In the genomic region with DNA sequence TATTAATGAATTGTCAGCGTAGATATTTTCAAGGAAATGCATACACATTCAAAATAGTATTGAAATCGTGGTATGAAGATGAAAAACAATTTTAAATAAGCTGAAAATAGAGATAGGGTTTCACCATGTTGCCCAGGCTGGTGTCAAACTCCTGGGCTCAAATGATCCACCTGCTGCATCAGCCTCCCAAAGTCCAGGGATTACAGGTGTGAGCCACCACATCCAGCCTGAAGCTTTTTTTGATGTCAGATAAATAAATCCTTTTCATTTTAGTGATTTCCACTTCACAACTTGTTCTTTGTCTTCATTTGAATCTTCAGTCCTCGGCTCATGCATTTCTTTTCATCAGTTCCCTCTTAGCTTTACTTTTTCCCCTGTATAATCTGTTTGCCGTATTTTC, we compare ENCODE assay signal across 13 cellular contexts. TPM values are rescaled to one million over a fixed set of nuclear protein-coding genes. Genes with fewer than 3 reads are reported as not detected.
DNase-seq lines count a peak whose midpoint lies in the region; ATAC-seq and TF ChIP-seq lines count a peak whose summit lies in the region.
"Had no signal": no experiment of that assay in that cellular context is flagged by ENCODE, and none has a peak within 500 bp of the region (broad histone marks: within the 10 kb centered on the region; RNA-seq: fewer than 3 reads in every experiment).

No MANE protein-coding gene starts in this region.

- H3K4me1 Mint-ChIP-seq in H9 = peaks cover 19 to 36% of the 10 kb centered on the region in 2 experiments
- H3K4me1 Mint-ChIP-seq in activated naive CD8-positive, alpha-beta T cell treated with anti-CD3 and anti-CD28 coated beads, Interleukin-2, amount 10 ng/mL, durations not matched to agents 7 days and 5 days = peaks cover 23% of the 10 kb centered on the region
- peaks cover 49 to 72% (median 67%) of the 10 kb centered on the region in 7 donors for H3K4me1 Mint-ChIP-seq in naive thymus-derived CD4-positive, alpha-beta T cell

- intact Hi-C loops in naive thymus-derived CD4-positive, alpha-beta T cell (cut with micrococcal nuclease) = loop anchor here (5.0 kb wide), 3 partner anchors 38 to 387 kb away; a partner anchor contains a TSS

- peaks cover 4% of the 10 kb centered on the region for H3K23me2 ChIP-seq in H9 (ENCODE audit: insufficient read length, low read depth, low read length, poor library complexity, severe bottlenecking)

- H3K4me2 ChIP-seq in H9 (ENCODE audit: insufficient read depth, insufficient read length, low read length) = no peak overlapping the region

- no peak overlapping the region for H3K27ac ChIP-seq in ACC112 (ENCODE audit: low read depth, low read length)
- no peak overlapping the region for H3K27ac ChIP-seq in H9 (ENCODE audit: insufficient read length, low read depth, low read length)
- no peak overlapping the region for H3K27ac ChIP-seq in naive thymus-derived CD4-positive, alpha-beta T cell (ENCODE audit: low read depth, low read length)
- H3K27ac ChIP-seq: epithelial cell of prostate had no signal

- peaks cover 9 to 14% (median 14%) of the 10 kb centered on the region in 3 experiments for H3K36me3 Mint-ChIP-seq in H9 (ENCODE audit: insufficient read depth in 1 of 3, low read depth in 3 of 3)
- peaks cover 23% of the 10 kb centered on the region for H3K36me3 Mint-ChIP-seq in activated naive CD8-positive, alpha-beta T cell treated with anti-CD3 and anti-CD28 coated beads, Interleukin-2, amount 10 ng/mL, durations not matched to agents 7 days and 5 days
- peaks cover 0 to 30% (median 11%) of the 10 kb centered on the region in 5 donors for H3K36me3 Mint-ChIP-seq in naive thymus-derived CD4-positive, alpha-beta T cell

- no peak overlapping the region for H2BK5ac ChIP-seq in H9 (ENCODE audit: insufficient read length, low read length)

- peak overlapping the region in 1 of 2 experiments; percentile 33; a peak in 2 of 5 replicates for H3K4me3 Mint-ChIP-seq in H9
- peak overlapping the region; percentile 9 for H3K4me3 Mint-ChIP-seq in activated naive CD8-positive, alpha-beta T cell treated with anti-CD3 and anti-CD28 coated beads, Interleukin-2, amount 10 ng/mL, durations not matched to agents 7 days and 5 days
- peak overlapping the region; percentile 63 to 100 (median 88) for H3K4me3 Mint-ChIP-seq in naive thymus-derived CD4-positive, alpha-beta T cell
- H3K4me3 Mint-ChIP-seq: activated CD4-positive, alpha-beta memory T cell treated with anti-CD3 and anti-CD28 coated beads, Interleukin-2, amount 10 ng/mL, durations not matched to agents 7 days and 5 days had no signal

- WGBS in H9 (ENCODE audit: extremely low coverage, insufficient read length, low lambda C conversion rate) = no CpG with 5 or more reads among the region's 4 CpGs

- peaks cover 4% of the 10 kb centered on the region for H3K4me1 ChIP-seq in ACC112 (ENCODE audit: control insufficient read depth, insufficient read depth, low read length, unreplicated experiment)
- H3K4me1 ChIP-seq in H9 (ENCODE audit: insufficient read depth, low read length) = peaks cover 2% of the 10 kb centered on the region; the same call in 1 of the 2 replicates
- peaks cover 20 to 36% of the 10 kb centered on the region in 2 donors for H3K4me1 ChIP-seq in naive thymus-derived CD4-positive, alpha-beta T cell (ENCODE audit: control insufficient read depth in 2 of 2, insufficient read depth in 2 of 2, low read length in 2 of 2)

- H3K4ac ChIP-seq in H9 (ENCODE audit: low read depth, low read length) = no peak overlapping the region

- no peak for TF ChIP-seq CTCF in H9 (conservative IDR thresholded peaks at IDR 0.05)

- H3T11ph ChIP-seq in H9 (ENCODE audit: low read length) = no peak overlapping the region

- no peak overlapping the region for H2AK5ac ChIP-seq in H9 (ENCODE audit: insufficient read length, low read length)

- no peak overlapping the region for H2BK20ac ChIP-seq in H9 (ENCODE audit: low read depth, low read length, poor library complexity, severe bottlenecking)

- no peak overlapping the region for H2BK12ac ChIP-seq in H9 (ENCODE audit: insufficient read length, low read depth, low read length)

- no peak overlapping the region for H2BK120ac ChIP-seq in H9 (ENCODE audit: low read depth, low read length, poor library complexity, severe bottlenecking)

- POLR2A ChIA-PET in activated naive CD8-positive, alpha-beta T cell treated with anti-CD3 and anti-CD28 coated beads, Interleukin-2, amount 10 ng/mL, durations not matched to agents 7 days and 5 days (lab: Charles Lee) = interaction anchor here (0.5 kb wide), 1 partner anchor 208 kb away, joined by 3 read pairs; no protein-coding TSS in a partner anchor
- POLR2A ChIA-PET in naive thymus-derived CD4-positive, alpha-beta T cell (lab: Charles Lee) = interaction anchor here (0.7 kb wide), 1 partner anchor 25 kb away, joined by 3 read pairs; no protein-coding TSS in a partner anchor

- H3K9me3 Mint-ChIP-seq in H9 = no peaks in the 10 kb centered on the region; a peak in 1 of 5 replicates
- H3K9me3 Mint-ChIP-seq in activated naive CD8-positive, alpha-beta T cell treated with anti-CD3 and anti-CD28 coated beads, Interleukin-2, amount 10 ng/mL, durations not matched to agents 7 days and 5 days = no peaks in the 10 kb centered on the region
- no peaks in the 10 kb centered on the region for H3K9me3 Mint-ChIP-seq in naive thymus-derived CD4-positive, alpha-beta T cell
- H3K9me3 Mint-ChIP-seq: activated CD4-positive, alpha-beta memory T cell treated with anti-CD3 and anti-CD28 coated beads, Interleukin-2, amount 10 ng/mL, durations not matched to agents 7 days and 5 days had no signal

- DNase-seq in H9 = no peak
- DNase-seq in activated naive CD8-positive, alpha-beta T cell treated with anti-CD3 and anti-CD28 coated beads, Interleukin-2, amount 10 ng/mL, durations not matched to agents 7 days and 5 days = no peak
- DNase-seq in naive thymus-derived CD4-positive, alpha-beta T cell = no peak
- DNase-seq in Kasumi-1 (lab: John Stamatoyannopoulos, UW) = no peak
- DNase-seq in OCI-M1 (lab: John Stamatoyannopoulos, UW) = no peak
- no peak for DNase-seq in NCI-H1105 treated with DMSO at 0.1 percent for 48 hours (lab: John Stamatoyannopoulos, UW)
- no peak for DNase-seq in SKM-1 (lab: John Stamatoyannopoulos, UW; ENCODE audit: unreplicated experiment)
- DNase-seq: activated CD4-positive, alpha-beta memory T cell treated with anti-CD3 and anti-CD28 coated beads, Interleukin-2, amount 10 ng/mL, durations not matched to agents 7 days and 5 days; anterior cingulate cortex; NCI-H748 treated with DMSO at 0.1 percent for 48 hours; stimulated activated naive CD4-positive, alpha-beta T cell treated with Interleukin-2 at 50 U/mL for 16 hours had no signal

- H2AFZ ChIP-seq in ACC112 (ENCODE audit: low read length, unreplicated experiment) = no peak overlapping the region
- no peak overlapping the region for H2AFZ ChIP-seq in H9 (ENCODE audit: low read length)

- no peak overlapping the region for H4K91ac ChIP-seq in H9 (ENCODE audit: insufficient read length, low read depth, low read length)

- no peak overlapping the region for H3K14ac ChIP-seq in H9 (ENCODE audit: insufficient read depth, low read length)

- no peak overlapping the region for H3K18ac ChIP-seq in H9 (ENCODE audit: insufficient read length, low read depth, low read length)

- no peak overlapping the region for H4K8ac ChIP-seq in H9 (replicated peaks; ENCODE audit: insufficient read length, low read depth, low read length)

- H3K79me2 ChIP-seq in ACC112 (ENCODE audit: control insufficient read depth, insufficient read depth, low read length, unreplicated experiment) (peaks cover 93% of the 10 kb centered on the region), H9 (ENCODE audit: insufficient read depth, low read length) (peaks cover 49% of the 10 kb centered on the region; the same call in 1 of the 2 replicates)

- no peaks in the 10 kb centered on the region for H3K9me3 ChIP-seq in H9 (ENCODE audit: control insufficient read depth, low read depth, low read length)
- H3K9me3 ChIP-seq in naive thymus-derived CD4-positive, alpha-beta T cell (ENCODE audit: control insufficient read depth in 2 of 3, low read length in 3 of 3) = no peaks in the 10 kb centered on the region

- no peaks in the 10 kb centered on the region for H3K27me3 Mint-ChIP-seq in H9 (ENCODE audit: low read depth)
- H3K27me3 Mint-ChIP-seq in activated naive CD8-positive, alpha-beta T cell treated with anti-CD3 and anti-CD28 coated beads, Interleukin-2, amount 10 ng/mL, durations not matched to agents 7 days and 5 days = no peaks in the 10 kb centered on the region
- H3K27me3 Mint-ChIP-seq in naive thymus-derived CD4-positive, alpha-beta T cell = no peaks in the 10 kb centered on the region
- H3K27me3 Mint-ChIP-seq: activated CD4-positive, alpha-beta memory T cell treated with anti-CD3 and anti-CD28 coated beads, Interleukin-2, amount 10 ng/mL, durations not matched to agents 7 days and 5 days had no signal

- peak overlapping the region in 2 of 3 experiments; percentile 2 to 7; a peak in 2 of 7 replicates for H3K27ac Mint-ChIP-seq in H9
- no peak overlapping the region for H3K27ac Mint-ChIP-seq in activated naive CD8-positive, alpha-beta T cell treated with anti-CD3 and anti-CD28 coated beads, Interleukin-2, amount 10 ng/mL, durations not matched to agents 7 days and 5 days
- H3K27ac Mint-ChIP-seq in naive thymus-derived CD4-positive, alpha-beta T cell = peak overlapping the region in 5 of 9 donors; percentile 7 to 44 (median 14)
- H3K27ac Mint-ChIP-seq: activated CD4-positive, alpha-beta memory T cell treated with anti-CD3 and anti-CD28 coated beads, Interleukin-2, amount 10 ng/mL, durations not matched to agents 7 days and 5 days had no signal

- H3K27me3 ChIP-seq in ACC112 (ENCODE audit: insufficient read depth, low read length) (no peaks in the 10 kb centered on the region), H9 (ENCODE audit: insufficient read depth, low read length) (no peaks in the 10 kb centered on the region)
- no peaks in the 10 kb centered on the region for H3K27me3 ChIP-seq in naive thymus-derived CD4-positive, alpha-beta T cell (ENCODE audit: control insufficient read depth in 2 of 2, insufficient read depth in 2 of 2, low read length in 2 of 2)

- ATAC-seq in activated naive CD8-positive, alpha-beta T cell treated with anti-CD3 and anti-CD28 coated beads, Interleukin-2, amount 10 ng/mL, durations not matched to agents 7 days and 5 days (ENCODE audit: low read depth) = no peak
- no peak for ATAC-seq in naive thymus-derived CD4-positive, alpha-beta T cell

- H3K9ac ChIP-seq in H9 (ENCODE audit: extremely low read depth, insufficient read length, low read length) = no peak overlapping the region

- CTCF ChIA-PET in naive thymus-derived CD4-positive, alpha-beta T cell (lab: Charles Lee) = interaction anchor here (0.6 to 2.4 kb wide), 2 partner anchors 58 to 212 kb away, joined by 6 to 7 read pairs; no protein-coding TSS in a partner anchor

- H3K79me1 ChIP-seq in H9 (ENCODE audit: insufficient read depth, low read depth, low read length, poor library complexity, severe bottlenecking) = peaks cover 2% of the 10 kb centered on the region

- H2BK15ac ChIP-seq in H9 (ENCODE audit: low read depth, low read length) = no peak overlapping the region

- H3K56ac ChIP-seq in H9 (ENCODE audit: insufficient read length, low read depth, low read length) = no peak overlapping the region

- H3K4me3 ChIP-seq in ACC112 (ENCODE audit: low read depth, low read length) = peak overlapping the region; percentile 83
- H3K4me3 ChIP-seq in naive thymus-derived CD4-positive, alpha-beta T cell (ENCODE audit: low read length) = no peak overlapping the region

- H3K36me3 ChIP-seq in ACC112 (ENCODE audit: insufficient read depth, low read length) = no peaks in the 10 kb centered on the region; the same call in 1 of the 2 replicates
- peaks cover 0 to 8% (median 0%) of the 10 kb centered on the region in 3 experiments for H3K36me3 ChIP-seq in naive thymus-derived CD4-positive, alpha-beta T cell (ENCODE audit: control insufficient read depth in 2 of 3, insufficient read depth in 3 of 3, low read length in 3 of 3)

- no peak overlapping the region for H3K23ac ChIP-seq in H9 (ENCODE audit: insufficient read length, low read depth, low read length)

- no peak overlapping the region for H4K5ac ChIP-seq in H9 (ENCODE audit: insufficient read length, low read depth, low read length)

- no peaks in the 10 kb centered on the region for H4K20me1 ChIP-seq in H9 (ENCODE audit: control insufficient read depth, insufficient read depth, insufficient read length)

RNA-seq across cellular contexts. Expression of a gene that starts 4.6 kb away (rescaled TPM):
- 50.2 and 52.2 TPM in 2 replicates for total RNA-seq in H9 (2021)
- 10 to 100 TPM; 62.7 to 65.2 TPM for total RNA-seq in activated naive CD8-positive, alpha-beta T cell treated with anti-CD3 and anti-CD28 coated beads, Interleukin-2, amount 10 ng/mL, durations not matched to agents 7 days and 5 days
- total RNA-seq in naive thymus-derived CD4-positive, alpha-beta T cell = 100 to 1,000 TPM in 4 of 5 experiments, 10 to 100 TPM in 1; 59.7 to 117 (median 106) TPM
- polyA plus RNA-seq in naive thymus-derived CD4-positive, alpha-beta T cell = 10 to 100 TPM; 26.3 to 43.3 TPM
